8 cellular contexts compared by ENCODE assay signal in the genomic region with DNA sequence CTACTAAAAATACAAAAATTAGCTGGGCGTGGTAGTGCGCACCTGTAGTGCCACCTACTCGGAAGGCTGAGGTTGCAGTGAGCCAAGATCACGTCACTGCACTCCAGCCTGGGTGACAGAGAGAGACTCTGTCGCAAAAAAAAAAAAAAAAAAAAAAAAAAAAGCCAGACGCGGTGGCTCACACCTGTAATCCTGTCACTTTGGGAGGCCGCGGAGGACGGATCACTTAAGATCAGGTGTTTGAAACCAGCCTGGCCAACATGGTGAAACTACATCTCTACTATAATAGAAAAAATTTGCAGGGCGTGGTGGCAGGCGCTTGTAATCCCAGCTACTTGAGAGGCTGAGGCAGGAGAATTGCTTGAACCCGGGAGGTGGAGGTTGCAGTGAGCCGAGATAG. TPM values are rescaled to one million over a fixed set of nuclear protein-coding genes. Genes with fewer than 3 reads are reported as not detected.
DNase-seq lines count a peak whose midpoint lies in the region; ATAC-seq, FAIRE-seq and TF ChIP-seq lines count a peak whose summit lies in the region.
"Not testable (repeated sequence)": the region's sequence is repeated elsewhere in the genome, so short reads cannot be mapped to it uniquely, and the experiment has no call there.

No MANE protein-coding gene starts in this region.

- not testable (repeated sequence) for H4K20me1 ChIP-seq in MM.1S (ENCODE audit: insufficient read depth, low read length)

- H3K27ac Mint-ChIP-seq in activated CD4-positive, alpha-beta T cell treated with anti-CD3 and anti-CD28 coated beads for 36 hours: not testable (repeated sequence)
- H3K27ac Mint-ChIP-seq in activated naive CD8-positive, alpha-beta T cell treated with anti-CD3 and anti-CD28 coated beads, Interleukin-2, amount 10 ng/mL, durations not matched to agents 7 days and 5 days: peak overlapping the region; percentile 78
- peak overlapping the region in 7 of 10 donors; percentile 7 to 95 (median 88) for H3K27ac Mint-ChIP-seq in naive thymus-derived CD8-positive, alpha-beta T cell
- H3K27ac Mint-ChIP-seq in stimulated activated memory B cell treated with anti-CD40 and anti-IgM and Interleukin-4, amounts not matched to agents 10 μg/mL and 1 μg/mL and 100 μg/mL, for 72 hours: peak overlapping the region; percentile 79

- H3K9me3 Mint-ChIP-seq in activated CD4-positive, alpha-beta T cell treated with anti-CD3 and anti-CD28 coated beads for 36 hours (ENCODE audit: low read depth); activated naive CD8-positive, alpha-beta T cell treated with anti-CD3 and anti-CD28 coated beads, Interleukin-2, amount 10 ng/mL, durations not matched to agents 7 days and 5 days; naive thymus-derived CD8-positive, alpha-beta T cell; stimulated activated memory B cell treated with anti-CD40 and anti-IgM and Interleukin-4, amounts not matched to agents 10 μg/mL and 1 μg/mL and 100 μg/mL, for 72 hours: not testable (repeated sequence)

- H3K4me3 ChIP-seq in A549: not testable (repeated sequence)
- H3K4me3 ChIP-seq in GM12865 (ENCODE audit: low read depth, low read length): peak overlapping the region; percentile 80
- 0 out of 2 replicates have a peak overlapping the region, but pooled peaks have one; percentile 87 for H3K4me3 ChIP-seq in MM.1S (ENCODE audit: low read length)
- H3K4me3 ChIP-seq in fibroblast of pulmonary artery (replicated peaks; ENCODE audit: low read depth, low read length): peak overlapping the region; percentile 94

- H3K4me1 ChIP-seq in A549: not testable (repeated sequence)
- H3K4me1 ChIP-seq in MM.1S (ENCODE audit: low read length): peaks cover 13% of the 10 kb centered on the region

- H3K79me2 ChIP-seq in MM.1S (ENCODE audit: low read length): peaks cover 34% of the 10 kb centered on the region

- WGBS in A549 (ENCODE audit: missing lambda C conversion rate): 96% methylated on average over 14 of the region's 14 CpGs

- not testable (repeated sequence) for H3K27me3 ChIP-seq in MM.1S (replicated peaks; ENCODE audit: insufficient read depth, low read length)

- H3K4me2 ChIP-seq in A549 (peak overlapping the region; percentile 69), MM.1S (ENCODE audit: low read depth, low read length) (peak overlapping the region; percentile 74; the same call in 1 of the 2 replicates)

- not testable (repeated sequence) for TF ChIP-seq CTCF in A549 (IDR thresholded peaks at IDR 0.05); GM12865 (IDR thresholded peaks at IDR 0.05; ENCODE audit: insufficient read depth, low read depth, low read length, missing control alignments); MM.1S (IDR thresholded peaks at IDR 0.05; ENCODE audit: low read length); fibroblast of pulmonary artery (IDR thresholded peaks at IDR 0.05; ENCODE audit: low read length, missing control alignments)

- DNase-seq in A549 (ENCODE audit: low read depth in 1 of 2, low spot score in 1 of 2); GM12865 (ENCODE audit: low read depth); MM.1S; activated CD4-positive, alpha-beta T cell treated with anti-CD3 and anti-CD28 coated beads for 36 hours; activated naive CD8-positive, alpha-beta T cell treated with anti-CD3 and anti-CD28 coated beads, Interleukin-2, amount 10 ng/mL, durations not matched to agents 7 days and 5 days; fibroblast of pulmonary artery (ENCODE audit: low read depth); naive thymus-derived CD8-positive, alpha-beta T cell: not testable (repeated sequence)

- H3F3A ChIP-seq in MM.1S (ENCODE audit: insufficient read depth, low read length): peaks cover 21% of the 10 kb centered on the region

- not testable (repeated sequence) for TF ChIP-seq RAD21 in A549 (conservative IDR thresholded peaks at IDR 0.05 in 1 of 2, IDR thresholded peaks at IDR 0.05 in 1 of 2)

- TF ChIP-seq EP300 in A549 (IDR thresholded peaks at IDR 0.05): not testable (repeated sequence)

- peaks cover 47% of the 10 kb centered on the region for H3K4me1 Mint-ChIP-seq in activated CD4-positive, alpha-beta T cell treated with anti-CD3 and anti-CD28 coated beads for 36 hours
- H3K4me1 Mint-ChIP-seq in activated naive CD8-positive, alpha-beta T cell treated with anti-CD3 and anti-CD28 coated beads, Interleukin-2, amount 10 ng/mL, durations not matched to agents 7 days and 5 days: peaks cover 36% of the 10 kb centered on the region
- peaks cover 29 to 66% (median 58%) of the 10 kb centered on the region in 4 donors for H3K4me1 Mint-ChIP-seq in naive thymus-derived CD8-positive, alpha-beta T cell
- peaks cover 60% of the 10 kb centered on the region for H3K4me1 Mint-ChIP-seq in stimulated activated memory B cell treated with anti-CD40 and anti-IgM and Interleukin-4, amounts not matched to agents 10 μg/mL and 1 μg/mL and 100 μg/mL, for 72 hours

- H3K9me3 ChIP-seq in A549; MM.1S (replicated peaks; ENCODE audit: insufficient read depth, low read length): not testable (repeated sequence)

- ATAC-seq in A549; activated CD4-positive, alpha-beta T cell treated with anti-CD3 and anti-CD28 coated beads for 36 hours; activated naive CD8-positive, alpha-beta T cell treated with anti-CD3 and anti-CD28 coated beads, Interleukin-2, amount 10 ng/mL, durations not matched to agents 7 days and 5 days (ENCODE audit: low read depth); naive thymus-derived CD8-positive, alpha-beta T cell; stimulated activated memory B cell treated with anti-CD40 and anti-IgM and Interleukin-4, amounts not matched to agents 10 μg/mL and 1 μg/mL and 100 μg/mL, for 72 hours: not testable (repeated sequence)

- not testable (repeated sequence) for H3K9ac ChIP-seq in MM.1S (ENCODE audit: low read length)

- H3K27me3 Mint-ChIP-seq in activated CD4-positive, alpha-beta T cell treated with anti-CD3 and anti-CD28 coated beads for 36 hours; activated naive CD8-positive, alpha-beta T cell treated with anti-CD3 and anti-CD28 coated beads, Interleukin-2, amount 10 ng/mL, durations not matched to agents 7 days and 5 days; naive thymus-derived CD8-positive, alpha-beta T cell; stimulated activated memory B cell treated with anti-CD40 and anti-IgM and Interleukin-4, amounts not matched to agents 10 μg/mL and 1 μg/mL and 100 μg/mL, for 72 hours: not testable (repeated sequence)

- not testable (repeated sequence) for FAIRE-seq in A549 (lab: Jason Lieb, UNC)

- not testable (repeated sequence) for TF ChIP-seq POLR2A in A549 (IDR thresholded peaks at IDR 0.05; ENCODE audit: low read length)

- not testable (repeated sequence) for H3K9me2 ChIP-seq in MM.1S (replicated peaks; ENCODE audit: insufficient read depth, low read length)

- H3K27ac ChIP-seq in A549: peak overlapping the region in 1 of 2 experiments; percentile 90; a peak in 2 of 6 replicates
- not testable (repeated sequence) for H3K27ac ChIP-seq in MM.1S (ENCODE audit: low read length)

- H2AFZ ChIP-seq in MM.1S (ENCODE audit: low read length): not testable (repeated sequence)

- POLR2A ChIA-PET in A549 (lab: Yijun Ruan, JAX): not testable (repeated sequence)
- POLR2A ChIA-PET in activated CD4-positive, alpha-beta T cell treated with anti-CD3 and anti-CD28 coated beads for 36 hours (lab: Charles Lee): interaction anchor here (2.7 kb wide), 1 partner anchor 86 kb away, joined by 8 read pairs; no protein-coding TSS in a partner anchor
- POLR2A ChIA-PET in activated naive CD8-positive, alpha-beta T cell treated with anti-CD3 and anti-CD28 coated beads, Interleukin-2, amount 10 ng/mL, durations not matched to agents 7 days and 5 days (lab: Charles Lee): interaction anchor here (1.1 to 2.2 kb wide), 5 partner anchors 26 to 145 kb away, joined by 4 to 18 read pairs (median 7); partner anchors contain the start of gene SEMA7A
- POLR2A ChIA-PET in naive thymus-derived CD8-positive, alpha-beta T cell (lab: Charles Lee): interaction anchor here (0.9 to 3.2 kb wide), 4 partner anchors 8 to 155 kb away, joined by 3 to 17 read pairs (median 13); partner anchors contain the start of genes ARID3B and CLK3

- peaks cover 29% of the 10 kb centered on the region for H3K36me3 Mint-ChIP-seq in activated CD4-positive, alpha-beta T cell treated with anti-CD3 and anti-CD28 coated beads for 36 hours (ENCODE audit: low read depth)
- H3K36me3 Mint-ChIP-seq in activated naive CD8-positive, alpha-beta T cell treated with anti-CD3 and anti-CD28 coated beads, Interleukin-2, amount 10 ng/mL, durations not matched to agents 7 days and 5 days: peaks cover 32% of the 10 kb centered on the region
- peaks cover 0 to 36% (median 5%) of the 10 kb centered on the region in 3 donors for H3K36me3 Mint-ChIP-seq in naive thymus-derived CD8-positive, alpha-beta T cell
- H3K36me3 Mint-ChIP-seq in stimulated activated memory B cell treated with anti-CD40 and anti-IgM and Interleukin-4, amounts not matched to agents 10 μg/mL and 1 μg/mL and 100 μg/mL, for 72 hours: peaks cover 37% of the 10 kb centered on the region

- not testable (repeated sequence) for H3K36me3 ChIP-seq in MM.1S (replicated peaks; ENCODE audit: insufficient read depth, low read length)

- intact Hi-C loops in activated CD4-positive, alpha-beta T cell treated with anti-CD3 and anti-CD28 coated beads for 36 hours (cut with DNase I, micrococcal nuclease): loop anchor here (2.0 to 5.0 kb wide), 6 partner anchors 21 to 741 kb away; partner anchors contain the start of genes C15orf39 (in 1 of the 2) and PPCDC (in 1 of the 2)

- peak overlapping the region; percentile 96 for H3K4me3 Mint-ChIP-seq in activated CD4-positive, alpha-beta T cell treated with anti-CD3 and anti-CD28 coated beads for 36 hours
- peak overlapping the region; percentile 92 for H3K4me3 Mint-ChIP-seq in activated naive CD8-positive, alpha-beta T cell treated with anti-CD3 and anti-CD28 coated beads, Interleukin-2, amount 10 ng/mL, durations not matched to agents 7 days and 5 days
- peak overlapping the region in 6 of 10 donors; percentile 87 to 96 (median 94) for H3K4me3 Mint-ChIP-seq in naive thymus-derived CD8-positive, alpha-beta T cell
- H3K4me3 Mint-ChIP-seq in stimulated activated memory B cell treated with anti-CD40 and anti-IgM and Interleukin-4, amounts not matched to agents 10 μg/mL and 1 μg/mL and 100 μg/mL, for 72 hours: peak overlapping the region; percentile 97

- CTCF ChIA-PET in A549 (lab: Yijun Ruan, JAX): interaction anchor here (0.9 to 2.1 kb wide), 3 partner anchors 10 to 82 kb away, joined by 3 to 11 read pairs (median 5); no protein-coding TSS in a partner anchor
- CTCF ChIA-PET in activated CD4-positive, alpha-beta T cell treated with anti-CD3 and anti-CD28 coated beads for 36 hours (lab: Charles Lee): interaction anchor here (1.3 kb wide), 1 partner anchor 17 kb away, joined by 5 read pairs; no protein-coding TSS in a partner anchor

RNA-seq across cellular contexts. Expression of gene UBL7, which starts 1.2 kb away (rescaled TPM):
- 48.5 and 62.4 TPM in 2 replicates for polyA plus RNA-seq in A549 (2011; rRNA removed)
- polyA plus RNA-seq in A549 (2012; cell fraction: cytosol; rRNA removed): 38.9 and 55.9 TPM in 2 replicates
- 38.6 and 44.8 TPM in 2 replicates for polyA plus RNA-seq in A549 (2012; cell fraction: nucleus; rRNA removed)
- polyA plus RNA-seq in A549 (2017; fragmentation: RNase III; extraction: RNeasy Plus Mini Kit Qiagen cat#74134 plus additional on column Dnase treatment): 31.0 to 35.3 TPM (median 32.6 TPM) in 3 replicates
- 41.1 and 56.9 TPM in 2 replicates for polyA minus RNA-seq in A549 (2011; rRNA and poly(A)+ RNA removed)
- total RNA-seq in activated CD4-positive, alpha-beta T cell treated with anti-CD3 and anti-CD28 coated beads for 36 hours: 10 to 100 TPM; 47.5 to 48.6 TPM
- 10 to 100 TPM; 55.3 to 63.2 TPM for total RNA-seq in activated naive CD8-positive, alpha-beta T cell treated with anti-CD3 and anti-CD28 coated beads, Interleukin-2, amount 10 ng/mL, durations not matched to agents 7 days and 5 days
- 10 to 100 TPM; 49.0 to 54.1 TPM for total RNA-seq in naive thymus-derived CD8-positive, alpha-beta T cell
- polyA plus RNA-seq in naive thymus-derived CD8-positive, alpha-beta T cell: 100 to 1,000 TPM; 113 to 151 (median 150) TPM

RNA-seq across cellular contexts. Expression of gene SEMA7A, which starts 26.0 kb away (rescaled TPM):
- polyA plus RNA-seq in A549 (2011; rRNA removed) (0.44 and 0.63 TPM in 2 replicates), A549 (2017; fragmentation: RNase III; extraction: RNeasy Plus Mini Kit Qiagen cat#74134 plus additional on column Dnase treatment) (1.2 to 1.7 TPM (median 1.7 TPM) in 3 replicates)
- polyA plus RNA-seq in A549 (2012; cell fraction: cytosol; rRNA removed): 0.48 and 1.1 TPM in 2 replicates
- polyA plus RNA-seq in A549 (2012; cell fraction: nucleus; rRNA removed): 3.1 and 4.8 TPM in 2 replicates
- polyA minus RNA-seq in A549 (2011; rRNA and poly(A)+ RNA removed): 0.66 and 1.4 TPM in 2 replicates
- total RNA-seq in activated CD4-positive, alpha-beta T cell treated with anti-CD3 and anti-CD28 coated beads for 36 hours: 10 to 100 TPM; 57.3 to 57.7 TPM
- 10 to 100 TPM; 15.2 to 15.8 TPM for total RNA-seq in activated naive CD8-positive, alpha-beta T cell treated with anti-CD3 and anti-CD28 coated beads, Interleukin-2, amount 10 ng/mL, durations not matched to agents 7 days and 5 days
- total RNA-seq in naive thymus-derived CD8-positive, alpha-beta T cell: 1 to 10 TPM; 3.2 TPM
- 1 to 10 TPM in 1 of 3 donors, under 1 TPM in 2; 0.09 to 1.7 (median 0.20) TPM for polyA plus RNA-seq in naive thymus-derived CD8-positive, alpha-beta T cell
